In the genomic region with DNA sequence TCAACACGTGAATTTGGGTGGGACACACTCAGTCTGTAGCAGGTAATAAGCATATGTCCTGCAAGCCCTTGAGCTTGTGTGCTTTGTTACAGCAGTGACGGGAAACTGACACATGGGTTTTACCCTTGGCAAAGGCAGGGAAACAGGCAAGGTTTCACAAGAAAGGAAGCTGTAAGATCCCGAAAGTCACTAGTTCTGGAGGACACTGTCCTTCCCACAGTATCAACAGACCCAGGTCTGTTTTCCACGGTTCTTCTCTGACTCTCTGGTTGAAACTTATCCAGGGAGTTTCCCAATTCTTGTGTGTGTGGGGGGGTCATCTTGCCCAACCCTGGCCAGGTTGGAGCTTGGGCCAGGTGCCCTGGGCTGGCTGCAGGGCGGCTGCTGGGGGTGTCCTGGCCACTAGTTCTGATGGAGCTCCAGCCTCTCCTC, we compare ENCODE assay signal across 11 cellular contexts. TPM values are rescaled to one million over a fixed set of nuclear protein-coding genes. Genes with fewer than 3 reads are reported as not detected.
DNase-seq lines count a peak whose midpoint lies in the region; ATAC-seq and TF ChIP-seq lines count a peak whose summit lies in the region.
"Had no signal": no experiment of that assay in that cellular context is flagged by ENCODE, and none has a peak within 500 bp of the region (broad histone marks: within the 10 kb centered on the region; RNA-seq: fewer than 3 reads in every experiment).

No MANE protein-coding gene starts in this region.

- POLR2A ChIA-PET in BJ (lab: Charles Lee) = no interaction called here

- TF ChIP-seq CTCF in BJ (IDR thresholded peaks at IDR 0.05; ENCODE audit: insufficient read depth, low read depth, low read length) (no peak), foreskin fibroblast (IDR thresholded peaks at IDR 0.05; ENCODE audit: low read depth, low read length) (no peak), psoas muscle (IDR thresholded peaks at IDR 0.05) (no peak)

- CTCF ChIA-PET in BJ (lab: Yijun Ruan, JAX) = interaction anchor here (1.0 to 3.3 kb wide), 3 partner anchors 14 to 427 kb away, joined by 3 to 13 read pairs (median 3); no protein-coding TSS in a partner anchor

- H3K27ac ChIP-seq in SJSA1 (peak overlapping the region; percentile 96), psoas muscle (peak overlapping the region; percentile 16)

- intact Hi-C loops in psoas muscle (cut with DNase I) = no loop called here

- H3K36me3 ChIP-seq in BJ (ENCODE audit: control insufficient read depth, insufficient read depth, low read length) (no peaks in the 10 kb centered on the region), SJSA1 (no peaks in the 10 kb centered on the region), psoas muscle (ENCODE audit: insufficient read depth in 1 of 2, low read depth in 1 of 2) (no peaks in the 10 kb centered on the region)

- peaks cover 42% of the 10 kb centered on the region for H3K4me1 ChIP-seq in SJSA1 (replicated peaks)
- H3K4me1 ChIP-seq in psoas muscle = no peaks in the 10 kb centered on the region

- no peaks in the 10 kb centered on the region for H3K27me3 ChIP-seq in BJ (ENCODE audit: control insufficient read depth, insufficient read depth, low read length)
- no peaks in the 10 kb centered on the region for H3K27me3 ChIP-seq in SJSA1 (replicated peaks)
- peaks cover 0 to 4% (median 3%) of the 10 kb centered on the region in 3 donors for H3K27me3 ChIP-seq in psoas muscle (ENCODE audit: insufficient read depth in 3 of 3, low read length in 2 of 3)

- H3K4me3 ChIP-seq in BJ (ENCODE audit: low read depth, low read length) (no peak overlapping the region), SJSA1 (no peak overlapping the region), foreskin fibroblast (ENCODE audit: low read depth in 1 of 2, low read length in 2 of 2) (no peak overlapping the region), psoas muscle (no peak overlapping the region)

- ATAC-seq in psoas muscle (peak in 3 of 4 donors; percentile 50 to 72 (median 62)), HG03175 (IDR thresholded peaks at IDR 0.05; ENCODE audit: unreplicated experiment) (no peak)
- ATAC-seq: activated T-helper 17 cell treated with anti-CD3 and anti-CD28 coated beads, Interleukin-2, amount 50 U/mL, for 72 hours; stimulated activated naive CD8-positive, alpha-beta T cell treated with anti-CD3 and anti-CD28 coated beads, Interleukin-15, Interleukin-2, amounts not matched to agents 100 U/mL and 50 U/mL, for 24 hours had no signal

- DNase-seq in BJ (ENCODE audit: low read depth) (peak; percentile 40), SJSA1 (ENCODE audit: low read depth in 1 of 2, low spot score in 2 of 2) (peak in 1 of 2 experiments; percentile 44), foreskin fibroblast (peak; percentile 65 to 66), psoas muscle (no peak), OCI-M2 (lab: John Stamatoyannopoulos, UW; ENCODE audit: unreplicated experiment) (no peak), DMS153 treated with DMSO at 0.1 percent for 48 hours (lab: John Stamatoyannopoulos, UW; ENCODE audit: unreplicated experiment) (no peak), NCI-H1417 treated with DMSO at 0.1 percent for 48 hours (lab: John Stamatoyannopoulos, UW) (no peak)
- DNase-seq: effector CD8-positive, alpha-beta T cell; stimulated activated naive CD8-positive, alpha-beta T cell treated with anti-CD3 and anti-CD28 coated beads, Interleukin-15, Interleukin-2, amounts not matched to agents 100 U/mL and 50 U/mL, for 24 hours had no signal

- H3K9me3 ChIP-seq in SJSA1 (replicated peaks) = no peaks in the 10 kb centered on the region
- no peaks in the 10 kb centered on the region for H3K9me3 ChIP-seq in psoas muscle

- WGBS in psoas muscle, 3 donors = 19 to 37% (median 27%) methylated on average over 5 of the region's 5 CpGs

RNA-seq across cellular contexts. Expression of a gene that starts 29.3 kb away (rescaled TPM):
- 8.1 and 10.7 TPM in 2 replicates for polyA plus RNA-seq in BJ (2011; rRNA removed)
- polyA minus RNA-seq in BJ (2011; rRNA and poly(A)+ RNA removed) = 14.8 and 15.0 TPM in 2 replicates
- total RNA-seq in SJSA1 (2014; rRNA removed; shearing (Covaris generic)) = 7.1 and 11.4 TPM in 2 replicates
- 1 to 10 TPM; 4.5 to 8.8 (median 4.6) TPM for total RNA-seq in psoas muscle
- polyA plus RNA-seq in psoas muscle = 1 to 10 TPM in 2 of 3 donors, under 1 TPM in 1; 0.49 to 2.2 (median 1.2) TPM

RNA-seq across cellular contexts. Expression of a gene that starts 31.6 kb away (rescaled TPM):
- 0.04 TPM in 1 of 2 replicates, not detected in the other for polyA plus RNA-seq in BJ (2011; rRNA removed)
- polyA minus RNA-seq in BJ (2011; rRNA and poly(A)+ RNA removed) = 0.09 TPM in 1 of 2 replicates, not detected in the other
- 0.22 TPM in 1 of 2 replicates, not detected in the other for total RNA-seq in SJSA1 (2014; rRNA removed; shearing (Covaris generic))
- not detected for total RNA-seq in psoas muscle
- polyA plus RNA-seq in psoas muscle = not detected

Comparison
In these comparisons a context has a peak if more than half of its experiments do, and no peak if none do; other contexts are left out.
1. DNase-seq: peak in BJ (single experiment) and foreskin fibroblast (2 of 2); none in psoas muscle (0 of 2), OCI-M2 (single experiment), DMS153 treated with DMSO at 0.1 percent for 48 hours (single experiment) and NCI-H1417 treated with DMSO at 0.1 percent for 48 hours (single experiment).